In the genomic region with DNA sequence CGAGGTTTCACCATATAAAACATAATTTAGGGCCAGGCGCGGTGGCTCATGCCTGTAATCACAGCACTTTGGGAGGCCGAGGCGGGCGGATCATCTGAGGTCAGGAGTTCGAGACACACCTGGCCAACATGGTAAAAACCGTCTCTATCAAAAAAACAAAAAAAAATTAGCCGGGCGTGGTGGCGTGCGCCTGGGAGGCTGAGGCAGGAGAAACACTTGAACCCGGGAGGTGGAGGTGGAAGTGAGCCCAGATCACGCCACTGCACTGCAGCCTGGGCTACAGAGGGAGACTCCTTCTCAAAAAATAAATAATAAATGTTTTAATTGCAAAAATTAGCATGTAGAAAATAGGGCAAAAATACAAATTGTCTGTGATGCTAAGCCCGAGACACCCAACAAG, we compare ENCODE assay signal across 10 cellular contexts. TPM values are rescaled to one million over a fixed set of nuclear protein-coding genes. Genes with fewer than 3 reads are reported as not detected.
A peak's percentile ranks its signal among the peaks of the same experiment; 100 is the strongest.
DNase-seq lines count a peak whose midpoint lies in the region; ATAC-seq and TF ChIP-seq lines count a peak whose summit lies in the region.
"Had no signal": no experiment of that assay in that cellular context is flagged by ENCODE, and none has a peak within 500 bp of the region (broad histone marks: within the 10 kb centered on the region; RNA-seq: fewer than 3 reads in every experiment).

No MANE protein-coding gene starts in this region.

- ATAC-seq in PC-3 (no peak), HG03196 (IDR thresholded peaks at IDR 0.05; ENCODE audit: unreplicated experiment) (no peak)

- no peaks in the 10 kb centered on the region for H3K9me3 ChIP-seq in DOHH2 (ENCODE audit: control insufficient read depth, insufficient read depth, low read length)
- H3K9me3 ChIP-seq in PC-3 (ENCODE audit: low read length): no peaks in the 10 kb centered on the region
- peaks cover 12% of the 10 kb centered on the region for H3K9me3 ChIP-seq in endodermal cell (ENCODE audit: control insufficient read depth, low read length)
- no peaks in the 10 kb centered on the region for H3K9me3 ChIP-seq in ovary

- H3K9me2 ChIP-seq in DOHH2 (replicated peaks; ENCODE audit: control insufficient read depth, low read length) (no peaks in the 10 kb centered on the region), PC-3 (replicated peaks; ENCODE audit: low read length) (no peaks in the 10 kb centered on the region)

- peaks cover 10% of the 10 kb centered on the region for H3K36me3 Mint-ChIP-seq in endodermal cell (ENCODE audit: low read depth)

- peak overlapping the region; percentile 61 for H3K4me2 ChIP-seq in DOHH2 (ENCODE audit: low read length)
- peak overlapping the region; percentile 96 for H3K4me2 ChIP-seq in PC-3 (ENCODE audit: low read length)

- H3K79me2 ChIP-seq in DOHH2 (ENCODE audit: control insufficient read depth, low read length) (peaks cover 56% of the 10 kb centered on the region), PC-3 (ENCODE audit: low read length) (peaks cover 22% of the 10 kb centered on the region)

- no peak for TF ChIP-seq EP300 in ovary (IDR thresholded peaks at IDR 0.05)

- H3K4me3 ChIP-seq in DOHH2 (ENCODE audit: low read length) (peak overlapping the region; percentile 85), PC-3 (ENCODE audit: low read length) (peak overlapping the region; percentile 90), endodermal cell (ENCODE audit: low read length) (peak overlapping the region; percentile 85), ovary (peak overlapping the region; percentile 84)

- peak overlapping the region; percentile 74 for H3K4me3 Mint-ChIP-seq in endodermal cell

- POLR2A ChIA-PET in PC-3 (lab: Charles Lee; ENCODE audit: unreplicated experiment): no interaction called here

- intact Hi-C loops in PC-3 (cut with micrococcal nuclease): no loop called here
- intact Hi-C loops in ovary (cut with DNase I): no loop called here

- peak overlapping the region; percentile 95 for H2AFZ ChIP-seq in PC-3 (ENCODE audit: low read length)

- H3K4me1 Mint-ChIP-seq in endodermal cell: peaks cover 14% of the 10 kb centered on the region

- H3K4me1 ChIP-seq in DOHH2 (ENCODE audit: control insufficient read depth, low read length): peaks cover 48% of the 10 kb centered on the region
- peaks cover 15% of the 10 kb centered on the region; the same call in 1 of the 2 replicates for H3K4me1 ChIP-seq in PC-3 (ENCODE audit: insufficient read depth, low read length)
- H3K4me1 ChIP-seq in endodermal cell (ENCODE audit: control insufficient read depth, insufficient read depth, low read length): no peaks in the 10 kb centered on the region
- no peaks in the 10 kb centered on the region for H3K4me1 ChIP-seq in ovary (ENCODE audit: insufficient read depth)

- no TSS peak for BruUV-seq in PC-3 (replicated peaks; lab: Mats Ljungman, UMichigan)

- H3K27ac Mint-ChIP-seq in endodermal cell: no peak overlapping the region

- H3F3A ChIP-seq in DOHH2 (ENCODE audit: control insufficient read depth, insufficient read depth) (peaks cover 25% of the 10 kb centered on the region), PC-3 (ENCODE audit: low read length, unreplicated experiment) (no peaks in the 10 kb centered on the region)

- H3K9me3 Mint-ChIP-seq in endodermal cell: peaks cover 6% of the 10 kb centered on the region

- no peak for TF ChIP-seq POLR2A in ovary (IDR thresholded peaks at IDR 0.05)

- H3K27ac ChIP-seq in DOHH2 (ENCODE audit: low read depth, low read length) (peak overlapping the region; percentile 93), PC-3 (ENCODE audit: low read length) (0 out of 2 replicates have a peak overlapping the region, but pooled peaks have one; percentile 56), endodermal cell (ENCODE audit: low read depth, low read length) (no peak overlapping the region), ovary (peak overlapping the region in 1 of 2 donors; percentile 77)

- WGBS in endodermal cell (ENCODE audit: insufficient coverage in 1 of 2, insufficient read length in 1 of 2), 2 experiments: 92 to 93% methylated on average over 11 to 14 of the region's 15 CpGs
- WGBS in ovary, 3 donors: 46 to 60% (median 54%) methylated on average over 15 of the region's 15 CpGs

- DNase-seq in PC-3: no peak
- DNase-seq in endodermal cell: no peak
- peak in 1 of 5 donors; percentile 13 for DNase-seq in ovary
- no peak for DNase-seq in NCI-H446 treated with DMSO at 0.1 percent for 48 hours (lab: John Stamatoyannopoulos, UW)
- no peak for DNase-seq in GM20000 (ENCODE audit: low spot score)
- DNase-seq in HUDEP-2 (lab: John Stamatoyannopoulos, UW; ENCODE audit: unreplicated experiment in 76 of 76): no peak
- DNase-seq: effector CD4-positive, alpha-beta T cell; NCI-H345 had no signal

- H3K36me3 ChIP-seq in DOHH2 (ENCODE audit: control insufficient read depth, low read length) (peaks cover 37% of the 10 kb centered on the region), PC-3 (ENCODE audit: low read depth, low read length) (peaks cover 3% of the 10 kb centered on the region; the same call in 1 of the 2 replicates), endodermal cell (ENCODE audit: control insufficient read depth, insufficient read depth, low read length) (no peaks in the 10 kb centered on the region), ovary (no peaks in the 10 kb centered on the region)

- H4K20me1 ChIP-seq in DOHH2 (ENCODE audit: control insufficient read depth, insufficient read depth, low read depth, low read length) (no peaks in the 10 kb centered on the region), PC-3 (ENCODE audit: low read length) (no peaks in the 10 kb centered on the region)

- CTCF ChIA-PET in PC-3 (lab: Charles Lee): no interaction called here

- H3K27me3 ChIP-seq in DOHH2 (ENCODE audit: control insufficient read depth, low read length) (no peaks in the 10 kb centered on the region), PC-3 (ENCODE audit: low read length) (no peaks in the 10 kb centered on the region), endodermal cell (ENCODE audit: control insufficient read depth, insufficient read depth, low read length, poor library complexity, severe bottlenecking) (peaks cover 31% of the 10 kb centered on the region), ovary (no peaks in the 10 kb centered on the region)

- H3K9ac ChIP-seq in PC-3 (ENCODE audit: low read length) (peak overlapping the region; percentile 72), endodermal cell (ENCODE audit: extremely low read depth, low read length, poor library complexity, severe bottlenecking) (no peak overlapping the region)

- TF ChIP-seq CTCF in DOHH2 (IDR thresholded peaks at IDR 0.05; ENCODE audit: low read depth, low read length, poor library complexity, severe bottlenecking) (no peak), PC-3 (conservative IDR thresholded peaks at IDR 0.05; ENCODE audit: low read depth, low read length) (no peak), endodermal cell (conservative IDR thresholded peaks at IDR 0.05) (no peak), ovary (IDR thresholded peaks at IDR 0.05) (no peak), GM20000 (IDR thresholded peaks at IDR 0.05; ENCODE audit: extremely low read depth, missing control alignments) (no peak)

- H3K27me3 Mint-ChIP-seq in endodermal cell (ENCODE audit: insufficient read depth): peaks cover 47% of the 10 kb centered on the region

RNA-seq across cellular contexts. Expression of a gene that starts 1.0 kb away (rescaled TPM):
- total RNA-seq in PC-3 (2014; rRNA removed) (22.5 and 24.0 TPM in 2 replicates), endodermal cell (10 to 100 TPM; 42.0 to 52.6 TPM), ovary (10 to 100 TPM; 24.1 to 33.9 (median 26.1) TPM)
- 38.4 TPM for polyA plus RNA-seq in endodermal cell (2013, experiment 1 of 2)
- polyA plus RNA-seq in endodermal cell (2013, experiment 2 of 2): 32.9 TPM
- 10 to 100 TPM; 10.8 to 15.7 TPM for polyA plus RNA-seq in ovary

RNA-seq across cellular contexts. Expression of a gene that starts 5.7 kb away (rescaled TPM):
- total RNA-seq in PC-3 (2014; rRNA removed) (4.5 and 5.3 TPM in 2 replicates), endodermal cell (10 to 100 TPM; 34.5 to 37.1 TPM), ovary (10 to 100 TPM in 6 of 7 donors, 1 to 10 TPM in 1; 8.4 to 43.6 (median 37.5) TPM)
- 32.2 TPM for polyA plus RNA-seq in endodermal cell (2013, experiment 1 of 2)
- 28.6 TPM for polyA plus RNA-seq in endodermal cell (2013, experiment 2 of 2)
- 10 to 100 TPM; 22.3 to 50.2 TPM for polyA plus RNA-seq in ovary
